1 cellular context compared by ENCODE assay signal in genomic region chr1:118978914-118979701, GRCh38.
TF ChIP-seq lines count a peak whose summit lies in the region.

No MANE protein-coding gene starts in this region.

TF ChIP-seq in WTC11, 78 proteins besides CTCF, POLR2A, EP300 and RAD21 (continued from another document):
- TF ChIP-seq ARID4B (CRISPR knock-in tag; IDR thresholded peaks at IDR 0.05; ENCODE audit: borderline replicate concordance) (no peak), PRDM15 (CRISPR knock-in tag; IDR thresholded peaks at IDR 0.05) (peak; percentile 71), ATF6 (CRISPR knock-in tag; IDR thresholded peaks at IDR 0.05) (no peak), CBFB (CRISPR knock-in tag; IDR thresholded peaks at IDR 0.05; ENCODE audit: low read depth) (no peak)
